Comparison of ENCODE assay signal across 25 cellular contexts in the genomic region with DNA sequence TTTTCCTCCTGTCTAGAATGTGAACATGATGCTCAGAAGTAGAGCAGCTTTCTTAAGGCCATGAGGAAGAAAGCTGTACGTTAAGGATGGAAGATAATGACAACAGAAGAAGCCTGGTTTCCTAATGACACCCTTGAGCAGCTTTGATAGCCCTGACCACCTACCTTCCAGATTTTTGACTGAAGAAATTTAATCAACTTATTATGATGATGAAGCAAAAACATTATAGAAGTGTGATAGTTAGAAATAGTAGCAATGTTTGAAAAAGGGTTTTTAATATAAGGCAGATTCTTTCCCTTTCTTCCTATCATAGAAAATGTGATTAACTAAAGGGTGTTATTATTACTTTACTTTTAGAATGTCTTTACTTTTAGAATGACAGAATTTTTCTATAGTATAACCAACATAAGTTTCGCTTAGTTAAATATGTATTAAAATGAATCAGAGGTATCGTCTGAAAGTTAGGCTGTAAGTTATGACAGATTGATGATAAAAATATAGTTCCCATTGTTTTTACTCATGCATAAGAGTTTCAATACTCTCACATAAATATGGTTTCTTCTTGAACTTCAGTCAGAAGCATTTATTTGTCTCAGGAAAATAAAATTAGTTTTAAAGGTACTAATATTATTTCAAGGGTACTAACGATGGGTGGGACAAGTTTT. TPM values are rescaled to one million over a fixed set of nuclear protein-coding genes. Genes with fewer than 3 reads are reported as not detected.
DNase-seq lines count a peak whose midpoint lies in the region; ATAC-seq, FAIRE-seq and TF ChIP-seq lines count a peak whose summit lies in the region.
"Had no signal": no experiment of that assay in that cellular context is flagged by ENCODE, and none has a peak within 500 bp of the region (broad histone marks: within the 10 kb centered on the region; RNA-seq: fewer than 3 reads in every experiment).

No MANE protein-coding gene starts in this region.

- H3K36me3 ChIP-seq in PC-3 (ENCODE audit: low read depth, low read length) = no peaks in the 10 kb centered on the region
- H3K36me3 ChIP-seq: Peyer's patch had no signal

- no peaks in the 10 kb centered on the region for H3K79me2 ChIP-seq in PC-3 (ENCODE audit: low read length)

- no peaks in the 10 kb centered on the region for H3K27me3 ChIP-seq in PC-3 (ENCODE audit: low read length)
- H3K27me3 ChIP-seq: Peyer's patch had no signal

- H3K4me1 ChIP-seq in PC-3 (ENCODE audit: insufficient read depth, low read length) = no peaks in the 10 kb centered on the region
- H3K4me1 ChIP-seq: Peyer's patch had no signal

- H3K36me3 Mint-ChIP-seq in activated T-cell treated with anti-CD3 and anti-CD28 coated beads, Interleukin-2, amount 50 U/mL, for 4 hours (ENCODE audit: insufficient read depth) = no peaks in the 10 kb centered on the region
- H3K36me3 Mint-ChIP-seq in activated T-helper 17 cell treated with anti-CD3 and anti-CD28 coated beads, Interleukin-2, amount 50 U/mL, for 72 hours (ENCODE audit: low read depth) = no peaks in the 10 kb centered on the region
- peaks cover 4% of the 10 kb centered on the region for H3K36me3 Mint-ChIP-seq in stimulated activated naive CD8-positive, alpha-beta T cell treated with anti-CD3 and anti-CD28 coated beads, Interleukin-15, Interleukin-2, amounts not matched to agents 100 ng/mL and 50 ng/mL, for 24 hours (ENCODE audit: low read depth)

- H3K27ac ChIP-seq in PC-3 (ENCODE audit: low read length) = no peak overlapping the region
- H3K27ac ChIP-seq: C4-2B, GM23248, HL-60, Peyer's patch had no signal

- H3K27ac Mint-ChIP-seq in activated T-helper 17 cell treated with anti-CD3 and anti-CD28 coated beads, Interleukin-2, amount 50 U/mL, for 72 hours = no peak overlapping the region
- peak overlapping the region; percentile 40 for H3K27ac Mint-ChIP-seq in stimulated activated naive CD8-positive, alpha-beta T cell treated with anti-CD3 and anti-CD28 coated beads, Interleukin-15, Interleukin-2, amounts not matched to agents 100 ng/mL and 50 ng/mL, for 24 hours

- no TSS peak for BruUV-seq in PC-3 (replicated peaks; lab: Mats Ljungman, UMichigan)

- no peaks in the 10 kb centered on the region for H4K20me1 ChIP-seq in PC-3 (ENCODE audit: low read length)

- H3K9me3 Mint-ChIP-seq in activated T-cell treated with anti-CD3 and anti-CD28 coated beads, Interleukin-2, amount 50 U/mL, for 4 hours = peaks cover 9% of the 10 kb centered on the region
- peaks cover 3% of the 10 kb centered on the region for H3K9me3 Mint-ChIP-seq in activated T-helper 17 cell treated with anti-CD3 and anti-CD28 coated beads, Interleukin-2, amount 50 U/mL, for 72 hours
- H3K9me3 Mint-ChIP-seq in stimulated activated naive CD8-positive, alpha-beta T cell treated with anti-CD3 and anti-CD28 coated beads, Interleukin-15, Interleukin-2, amounts not matched to agents 100 ng/mL and 50 ng/mL, for 24 hours = peaks cover 4% of the 10 kb centered on the region

- intact Hi-C loops in PC-3 (cut with micrococcal nuclease) = no loop called here

- peaks cover 3% of the 10 kb centered on the region for H3K27me3 Mint-ChIP-seq in activated T-cell treated with anti-CD3 and anti-CD28 coated beads, Interleukin-2, amount 50 U/mL, for 4 hours (ENCODE audit: low read depth)
- H3K27me3 Mint-ChIP-seq in activated T-helper 17 cell treated with anti-CD3 and anti-CD28 coated beads, Interleukin-2, amount 50 U/mL, for 72 hours = peaks cover 8% of the 10 kb centered on the region
- peaks cover 13% of the 10 kb centered on the region for H3K27me3 Mint-ChIP-seq in stimulated activated naive CD8-positive, alpha-beta T cell treated with anti-CD3 and anti-CD28 coated beads, Interleukin-15, Interleukin-2, amounts not matched to agents 100 ng/mL and 50 ng/mL, for 24 hours

- 0 out of 2 replicates have a peak, but pooled peaks cover 4% of the 10 kb centered on the region for H3K9me3 ChIP-seq in PC-3 (ENCODE audit: low read length)
- H3K9me3 ChIP-seq: Peyer's patch had no signal

- TF ChIP-seq CTCF in PC-3 (conservative IDR thresholded peaks at IDR 0.05; ENCODE audit: low read depth, low read length) = no peak

- H3K4me3 ChIP-seq in PC-3 (ENCODE audit: low read length) = no peak overlapping the region
- H3K4me3 ChIP-seq: GM23248, Peyer's patch had no signal

- H2AFZ ChIP-seq in PC-3 (ENCODE audit: low read length) = no peak overlapping the region
- H2AFZ ChIP-seq: GM23248 had no signal

- H3K4me2 ChIP-seq in PC-3 (ENCODE audit: low read length) = no peak overlapping the region

- peaks cover 12% of the 10 kb centered on the region for H3K4me1 Mint-ChIP-seq in activated T-cell treated with anti-CD3 and anti-CD28 coated beads, Interleukin-2, amount 50 U/mL, for 4 hours (ENCODE audit: low read depth)
- H3K4me1 Mint-ChIP-seq in activated T-helper 17 cell treated with anti-CD3 and anti-CD28 coated beads, Interleukin-2, amount 50 U/mL, for 72 hours = peaks cover 4% of the 10 kb centered on the region
- peaks cover 32% of the 10 kb centered on the region for H3K4me1 Mint-ChIP-seq in stimulated activated naive CD8-positive, alpha-beta T cell treated with anti-CD3 and anti-CD28 coated beads, Interleukin-15, Interleukin-2, amounts not matched to agents 100 ng/mL and 50 ng/mL, for 24 hours (ENCODE audit: low read depth)

- ATAC-seq in activated T-cell treated with anti-CD3 and anti-CD28 coated beads, Interleukin-2, amount 50 U/mL, for 4 hours = peak; percentile 43 to 51
- ATAC-seq in activated T-helper 17 cell treated with anti-CD3 and anti-CD28 coated beads, Interleukin-2, amount 50 U/mL, for 72 hours (replicated peaks) = peak; percentile 70
- ATAC-seq in PC-3 = no peak

- CTCF ChIA-PET in PC-3 (lab: Charles Lee) = no interaction called here

- H3K9ac ChIP-seq in PC-3 (ENCODE audit: low read length) = no peak overlapping the region
- H3K9ac ChIP-seq: GM23248 had no signal

- no peak for DNase-seq in activated T-cell treated with anti-CD3 and anti-CD28 coated beads, Interleukin-2, amount 50 U/mL, for 4 hours
- DNase-seq in activated T-cell treated with anti-CD3 and anti-CD28 coated beads for 4 hours = no peak
- no peak for DNase-seq in frontal cortex (ENCODE audit: low spot score in 2 of 2)
- DNase-seq in PC-3 = no peak
- no peak for DNase-seq in urothelium cell line (ENCODE audit: low spot score)
- DNase-seq in stimulated activated CD4-positive, alpha-beta T cell treated with anti-CD3 and anti-CD28 coated beads, Interleukin-4, amount 100 ng/mL, for 4 hours = no peak
- DNase-seq: DMS53; GDM1; GM23248; HCEC 1CT; KG1; NCI-H1092 treated with DMSO at 0.1 percent for 48 hours; NCI-H146; NCI-H2029; NCI-H2227 treated with DMSO at 0.1 percent for 48 hours; NCI-H510A treated with DMSO at 0.1 percent for 48 hours; NCI-H774; NK-92 treated with Interleukin-12 subunit alpha and Interleukin-12 subunit beta, amount 100 ng/mL, for 24 hours; Peyer's patch had no signal

- H3F3A ChIP-seq in PC-3 (ENCODE audit: low read length, unreplicated experiment) = no peaks in the 10 kb centered on the region

- POLR2A ChIA-PET in PC-3 (lab: Charles Lee; ENCODE audit: unreplicated experiment) = no interaction called here

- no peaks in the 10 kb centered on the region for H3K9me2 ChIP-seq in PC-3 (replicated peaks; ENCODE audit: low read length)

- FAIRE-seq in frontal cortex (lab: Jason Lieb, UNC) (peak; percentile 19), urothelium cell line (lab: Jason Lieb, UNC) (no peak)
- FAIRE-seq: GM19239 had no signal

- H3K4me3 Mint-ChIP-seq in activated T-cell treated with anti-CD3 and anti-CD28 coated beads, Interleukin-2, amount 50 U/mL, for 4 hours = no peak overlapping the region
- no peak overlapping the region for H3K4me3 Mint-ChIP-seq in activated T-helper 17 cell treated with anti-CD3 and anti-CD28 coated beads, Interleukin-2, amount 50 U/mL, for 72 hours
- H3K4me3 Mint-ChIP-seq in stimulated activated naive CD8-positive, alpha-beta T cell treated with anti-CD3 and anti-CD28 coated beads, Interleukin-15, Interleukin-2, amounts not matched to agents 100 ng/mL and 50 ng/mL, for 24 hours = no peak overlapping the region

RNA-seq across cellular contexts. Expression of a gene that starts 50.1 kb away (rescaled TPM):
- not detected for total RNA-seq in activated T-cell treated with anti-CD3 and anti-CD28 coated beads, Interleukin-2, amount 50 U/mL, for 4 hours
- not detected for total RNA-seq in activated T-helper 17 cell treated with anti-CD3 and anti-CD28 coated beads, Interleukin-2, amount 50 U/mL, for 72 hours
- total RNA-seq in frontal cortex (152 TPM), PC-3 (2014; rRNA removed) (not detected in 2 replicates)
- total RNA-seq: GM23248, HT-29 had no signal

Comparison
In these comparisons a context has a peak if more than half of its experiments do, and no peak if none do; other contexts are left out.
1. RNA of a gene that starts 50.1 kb away (total RNA-seq): 152 TPM in frontal cortex (single experiment); not detected in activated T-helper 17 cell treated with anti-CD3 and anti-CD28 coated beads, Interleukin-2, amount 50 U/mL, for 72 hours, not detected in activated T-cell treated with anti-CD3 and anti-CD28 coated beads, Interleukin-2, amount 50 U/mL, for 4 hours and not detected in PC-3; every median in the first group is over 100 times any median in the second.